Comparison of ENCODE assay signal across 8 cellular contexts in genomic region chr1:16677552-16678423, GRCh38. TPM values are rescaled to one million over a fixed set of nuclear protein-coding genes. Genes with fewer than 3 reads are reported as not detected.
A peak's percentile ranks its signal among the peaks of the same experiment; 100 is the strongest.
DNase-seq lines count a peak whose midpoint lies in the region; ATAC-seq and TF ChIP-seq lines count a peak whose summit lies in the region.

No MANE protein-coding gene starts in this region.

- no peaks in the 10 kb centered on the region for H3K27me3 ChIP-seq in cardiac muscle cell
- H3K27me3 ChIP-seq in right atrium auricular region: no peaks in the 10 kb centered on the region
- peaks cover 0 to 4% (median 0%) of the 10 kb centered on the region in 3 donors for H3K27me3 ChIP-seq in sigmoid colon

- H3K27me3 Mint-ChIP-seq in activated T-cell treated with anti-CD3 and anti-CD28 coated beads, Interleukin-2, amount 50 U/mL, for 24 hours: peaks cover 47% of the 10 kb centered on the region

- peak; percentile 27 for ATAC-seq in left ventricle myocardium superior

- no peaks in the 10 kb centered on the region for H3K9me3 ChIP-seq in cardiac muscle cell (ENCODE audit: low read depth)
- no peaks in the 10 kb centered on the region for H3K9me3 ChIP-seq in right atrium auricular region
- no peaks in the 10 kb centered on the region for H3K9me3 ChIP-seq in sigmoid colon

- TF ChIP-seq EP300 in sigmoid colon (IDR thresholded peaks at IDR 0.05): no peak

- DNase-seq in cardiac muscle cell (ENCODE audit: low read depth in 1 of 2, low spot score in 1 of 2) (peak; percentile 19 to 65), right atrium auricular region (ENCODE audit: low spot score) (no peak), NCI-H1105 (lab: John Stamatoyannopoulos, UW) (peak; percentile 31), left ventricle myocardium superior (peak; percentile 37), NCI-H1048 (lab: John Stamatoyannopoulos, UW) (no peak), sigmoid colon (no peak)
- peak; percentile 60 for DNase-seq in activated T-cell treated with anti-CD3 and anti-CD28 coated beads, Interleukin-2, amount 50 U/mL, for 24 hours
- DNase-seq in stimulated activated CD4-positive, alpha-beta T cell treated with anti-CD3 and anti-CD28 coated beads, Interleukin-4, amount 100 ng/mL, for 4 hours: peak; percentile 53 to 58

- H3K27ac Mint-ChIP-seq in activated T-cell treated with anti-CD3 and anti-CD28 coated beads, Interleukin-2, amount 50 U/mL, for 24 hours: peak overlapping the region; percentile 93

- no peaks in the 10 kb centered on the region for H3K36me3 Mint-ChIP-seq in activated T-cell treated with anti-CD3 and anti-CD28 coated beads, Interleukin-2, amount 50 U/mL, for 24 hours (ENCODE audit: low read depth)

- H3K4me1 ChIP-seq in cardiac muscle cell (ENCODE audit: low read depth): peaks cover 8% of the 10 kb centered on the region
- H3K4me1 ChIP-seq in right atrium auricular region: no peaks in the 10 kb centered on the region
- H3K4me1 ChIP-seq in sigmoid colon: no peaks in the 10 kb centered on the region

- no peak overlapping the region for H3K27ac ChIP-seq in cardiac muscle cell
- H3K27ac ChIP-seq in right atrium auricular region: no peak overlapping the region
- no peak overlapping the region for H3K27ac ChIP-seq in sigmoid colon

- H3K4me1 Mint-ChIP-seq in activated T-cell treated with anti-CD3 and anti-CD28 coated beads, Interleukin-2, amount 50 U/mL, for 24 hours (ENCODE audit: low read depth): peaks cover 24% of the 10 kb centered on the region

- H3K36me3 ChIP-seq in cardiac muscle cell (no peaks in the 10 kb centered on the region), right atrium auricular region (no peaks in the 10 kb centered on the region), sigmoid colon (no peaks in the 10 kb centered on the region)

- intact Hi-C loops in left ventricle myocardium superior (cut with micrococcal nuclease): no loop called here
- intact Hi-C loops in sigmoid colon (cut with DNase I): no loop called here

- WGBS in sigmoid colon, 2 donors: 69 to 72% methylated on average over 33 of the region's 33 CpGs

- TF ChIP-seq CTCF in cardiac muscle cell (IDR thresholded peaks at IDR 0.05; ENCODE audit: low read depth, low read length) (no peak), right atrium auricular region (IDR thresholded peaks at IDR 0.05) (no peak), sigmoid colon (IDR thresholded peaks at IDR 0.05) (no peak)

- no peaks in the 10 kb centered on the region for H3K9me3 Mint-ChIP-seq in activated T-cell treated with anti-CD3 and anti-CD28 coated beads, Interleukin-2, amount 50 U/mL, for 24 hours

- no peak for TF ChIP-seq POLR2A in sigmoid colon (IDR thresholded peaks at IDR 0.05)

- H3K4me3 ChIP-seq in cardiac muscle cell (no peak overlapping the region), right atrium auricular region (no peak overlapping the region), sigmoid colon (no peak overlapping the region)

- peak overlapping the region; percentile 53 for H3K4me3 Mint-ChIP-seq in activated T-cell treated with anti-CD3 and anti-CD28 coated beads, Interleukin-2, amount 50 U/mL, for 24 hours

RNA-seq across cellular contexts. Expression of gene RNU1-3, which starts 11.0 kb away (rescaled TPM):
- under 0.01 TPM in 2 replicates for total RNA-seq in cardiac muscle cell
- 3.8 TPM in 1 of 2 replicates, not detected in the other for polyA plus RNA-seq in cardiac muscle cell
- total RNA-seq in right atrium auricular region: not detected
- total RNA-seq in left ventricle myocardium superior: 4,234 TPM
- under 1 TPM; under 0.01 TPM for total RNA-seq in sigmoid colon
- polyA plus RNA-seq in sigmoid colon: not detected

Comparison
In these comparisons a context has a peak if more than half of its experiments do, and no peak if none do; other contexts are left out.
1. DNase-seq: peak in cardiac muscle cell (2 of 2), NCI-H1105 (single experiment), activated T-cell treated with anti-CD3 and anti-CD28 coated beads, Interleukin-2, amount 50 U/mL, for 24 hours (single experiment), left ventricle myocardium superior (single experiment) and stimulated activated CD4-positive, alpha-beta T cell treated with anti-CD3 and anti-CD28 coated beads, Interleukin-4, amount 100 ng/mL, for 4 hours (2 of 2); none in right atrium auricular region (single experiment), NCI-H1048 (single experiment) and sigmoid colon (single experiment).
2. RNA of gene RNU1-3, which starts 11.0 kb away (total RNA-seq): 4,234 TPM in left ventricle myocardium superior (single experiment); under 0.01 TPM in cardiac muscle cell, not detected in right atrium auricular region and under 0.01 TPM in sigmoid colon; every median in the first group is over 1,000 times any median in the second.